ENCODE assay signal across 13 cellular contexts in the genomic region with DNA sequence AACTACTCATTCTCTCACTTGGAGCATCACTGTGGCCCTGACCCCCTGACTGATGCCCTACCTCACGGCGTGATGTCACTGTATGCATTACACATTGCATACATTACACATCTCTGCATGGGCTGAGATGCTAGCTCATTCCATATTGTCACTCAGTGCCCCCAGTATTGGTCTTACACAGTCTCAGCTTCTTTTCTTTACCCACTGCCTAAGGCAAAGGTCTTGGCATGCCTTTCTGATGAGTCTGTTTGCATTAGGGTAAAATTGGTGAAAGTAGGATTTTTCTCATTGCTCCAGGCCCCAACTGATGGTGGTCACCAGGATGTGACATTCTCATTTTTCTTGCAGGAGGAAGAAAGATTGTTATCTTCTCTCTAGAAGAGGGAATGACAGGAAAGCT.
"Had no signal": no experiment of that assay in that cellular context is flagged by ENCODE, and none has a peak within 500 bp of the region (broad histone marks: within the 10 kb centered on the region; RNA-seq: fewer than 3 reads in every experiment).

No MANE protein-coding gene starts in this region.

- H3K9ac ChIP-seq: neural progenitor cell had no signal

- H3K4me2 ChIP-seq: neural progenitor cell had no signal

- DNase-seq: activated CD4-positive, alpha-beta T cell treated with anti-CD3 and anti-CD28 coated beads for 48 hours; activated naive CD4-positive, alpha-beta T cell treated with Interleukin-2 at 50 U/mL for 16 hours; esophagus squamous epithelium; foreskin fibroblast; kidney; left ventricle myocardium superior; pancreas; stimulated activated CD4-positive, alpha-beta T cell treated with anti-CD3 and anti-CD28 coated beads, Interleukin-4, amount 100 ng/mL, for 4 hours; stomach had no signal

- H3K4me1 ChIP-seq: esophagus squamous epithelium, neural progenitor cell, pancreas, stomach, vagina had no signal

- ATAC-seq: left ventricle myocardium superior, pancreas, WTC11 had no signal

- FAIRE-seq: colon, kidney, pancreas had no signal

- H3K36me3 ChIP-seq: esophagus squamous epithelium, neural progenitor cell, pancreas, stomach, vagina had no signal

- H3K27me3 ChIP-seq: neural progenitor cell, pancreas, stomach, vagina had no signal

- H3K4me3 ChIP-seq: esophagus squamous epithelium, neural progenitor cell, pancreas, stomach, vagina had no signal

- H3K27ac ChIP-seq: esophagus squamous epithelium, neural progenitor cell, pancreas, stomach, vagina had no signal
